ENCODE assay signal across 8 cellular contexts in the genomic region with DNA sequence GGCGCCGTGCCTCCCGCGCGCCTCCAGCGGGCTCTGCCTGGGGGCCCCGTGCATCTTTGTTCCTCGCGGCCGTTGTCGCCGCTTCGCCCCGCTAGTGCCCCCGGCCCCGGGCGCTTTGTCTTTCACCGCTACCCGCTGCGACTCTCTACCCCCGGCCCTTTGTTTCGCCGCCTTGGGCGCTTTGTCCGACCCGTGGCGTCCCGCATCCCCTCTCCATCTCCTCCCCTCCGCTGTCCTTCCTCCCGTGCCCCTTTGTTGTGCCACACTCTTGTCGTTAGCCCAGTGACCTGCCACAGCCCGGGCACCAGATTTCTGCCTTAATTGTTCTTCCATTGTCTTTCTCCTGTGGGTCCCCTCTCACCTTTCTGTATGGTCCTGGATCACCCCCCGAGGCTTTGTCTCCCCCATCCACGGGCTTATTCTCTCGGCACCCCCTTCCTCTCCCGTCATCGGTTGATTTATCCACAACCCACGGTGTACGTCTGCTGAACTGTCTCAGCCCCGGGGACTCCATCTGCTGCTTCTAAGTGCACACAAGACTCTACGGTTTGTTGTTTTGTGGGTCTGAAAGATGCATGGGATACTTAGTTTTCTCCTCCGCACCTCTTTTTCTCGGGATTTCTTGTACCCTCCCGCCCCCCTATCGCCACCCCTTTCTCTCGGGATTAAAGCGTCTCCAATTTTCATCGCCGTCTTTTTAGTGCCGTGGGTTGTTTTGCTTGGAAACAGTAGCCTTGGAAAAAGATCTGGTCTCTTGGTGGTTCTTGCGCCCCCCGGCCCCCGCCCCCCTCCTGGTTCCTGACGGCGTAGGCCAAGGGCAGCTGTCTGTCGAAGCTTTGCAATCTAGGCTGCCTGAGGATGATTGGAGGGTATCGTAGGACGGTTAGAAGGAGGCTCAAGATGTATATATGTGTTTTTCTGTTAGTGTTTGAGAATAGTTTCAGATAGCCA. TPM values are rescaled to one million over a fixed set of nuclear protein-coding genes. Genes with fewer than 3 reads are reported as not detected.
A peak's percentile ranks its signal among the peaks of the same experiment; 100 is the strongest.
DNase-seq lines count a peak whose midpoint lies in the region; ATAC-seq and TF ChIP-seq lines count a peak whose summit lies in the region.

No MANE protein-coding gene starts in this region.

- intact Hi-C loops in esophagus squamous epithelium (cut with DNase I) (loop anchor here (10.0 kb wide), 1 partner anchor 237 kb away; no protein-coding TSS in a partner anchor), vagina (cut with DNase I) (loop anchor here (1.0 to 10.0 kb wide), 3 partner anchors 83 to 288 kb away; no protein-coding TSS in a partner anchor)

- DNase-seq in ELF-1 (ENCODE audit: low read depth, low spot score) (peak; percentile 62), NCI-H146 (lab: John Stamatoyannopoulos, UW) (peak; percentile 57), activated T-cell treated with anti-CD3 and anti-CD28 coated beads for 4 hours (peak; percentile 39), esophagus squamous epithelium (lab: John Stamatoyannopoulos, UW) (no peak), vagina (ENCODE audit: extremely low spot score in 2 of 2) (peak in 1 of 2 donors; percentile 88), omental fat pad (ENCODE audit: low spot score) (no peak), middle frontal gyrus (ENCODE audit: extremely low spot score, low spot score) (no peak)

- 0 to 1% methylated on average over 47 of the region's 58 CpGs for WGBS in esophagus squamous epithelium, 2 donors

- H3K9me3 ChIP-seq in esophagus squamous epithelium (peaks cover 0 to 9% (median 0%) of the 10 kb centered on the region in 3 donors), neutrophil (no peaks in the 10 kb centered on the region), vagina (no peaks in the 10 kb centered on the region)

- no peak for TF ChIP-seq POLR2A in esophagus squamous epithelium (IDR thresholded peaks at IDR 0.05)
- no peak for TF ChIP-seq POLR2A in vagina (IDR thresholded peaks at IDR 0.05)

- peaks cover 0 to 67% (median 12%) of the 10 kb centered on the region in 3 donors for H3K4me1 ChIP-seq in esophagus squamous epithelium
- peaks cover 62 to 67% of the 10 kb centered on the region in 2 experiments for H3K4me1 ChIP-seq in neutrophil (ENCODE audit: control insufficient read depth in 1 of 2, insufficient read depth in 1 of 2, low read depth in 1 of 2, low read length in 1 of 2)
- peaks cover 49% of the 10 kb centered on the region for H3K4me1 ChIP-seq in vagina

- TF ChIP-seq CTCF in esophagus squamous epithelium (IDR thresholded peaks at IDR 0.05) (no peak), neutrophil (IDR thresholded peaks at IDR 0.05) (no peak), vagina (IDR thresholded peaks at IDR 0.05) (no peak), omental fat pad (IDR thresholded peaks at IDR 0.05) (no peak)

- peak overlapping the region; percentile 88 to 99 (median 94) for H3K27ac ChIP-seq in esophagus squamous epithelium
- H3K27ac ChIP-seq in neutrophil, result peak overlapping the region; percentile 99
- H3K27ac ChIP-seq in vagina, result peak overlapping the region; percentile 81

- peaks cover 0 to 3% (median 0%) of the 10 kb centered on the region in 4 donors for H3K27me3 ChIP-seq in esophagus squamous epithelium
- H3K27me3 ChIP-seq in neutrophil, result no peaks in the 10 kb centered on the region
- H3K27me3 ChIP-seq in vagina, result no peaks in the 10 kb centered on the region

- H3K4me3 ChIP-seq in esophagus squamous epithelium, result peak overlapping the region; percentile 56 to 92 (median 72)
- peak overlapping the region; percentile 78 to 80 for H3K4me3 ChIP-seq in neutrophil (ENCODE audit: low read depth in 1 of 2, low read length in 1 of 2)
- peak overlapping the region; percentile 83 to 88 for H3K4me3 ChIP-seq in vagina

- no peaks in the 10 kb centered on the region for H3K36me3 ChIP-seq in esophagus squamous epithelium
- H3K36me3 ChIP-seq in neutrophil, result no peaks in the 10 kb centered on the region
- H3K36me3 ChIP-seq in vagina, result no peaks in the 10 kb centered on the region

- ATAC-seq in omental fat pad (ENCODE audit: low FRiP score), result no peak

RNA-seq across cellular contexts. Expression of a gene that starts 0.8 kb away (rescaled TPM):
- total RNA-seq in esophagus squamous epithelium (10 to 100 TPM; 28.7 to 65.6 (median 37.1) TPM), vagina (50.8 TPM), omental fat pad (100 to 1,000 TPM in 3 of 4 donors, 10 to 100 TPM in 1; 94.1 to 129 (median 113) TPM)

Comparison
In these comparisons a context has a peak if more than half of its experiments do, and no peak if none do; other contexts are left out.
1. DNase-seq: peak in ELF-1 (single experiment), NCI-H146 (single experiment) and activated T-cell treated with anti-CD3 and anti-CD28 coated beads for 4 hours (single experiment); none in esophagus squamous epithelium (single experiment), omental fat pad (single experiment) and middle frontal gyrus (single experiment).
2. Peak in every context shown above with its lines, with median percentiles within 50 percentile points of each other: H3K27ac ChIP-seq and H3K4me3 ChIP-seq.